Comparison of ENCODE assay signal across 33 cellular contexts in the genomic region with DNA sequence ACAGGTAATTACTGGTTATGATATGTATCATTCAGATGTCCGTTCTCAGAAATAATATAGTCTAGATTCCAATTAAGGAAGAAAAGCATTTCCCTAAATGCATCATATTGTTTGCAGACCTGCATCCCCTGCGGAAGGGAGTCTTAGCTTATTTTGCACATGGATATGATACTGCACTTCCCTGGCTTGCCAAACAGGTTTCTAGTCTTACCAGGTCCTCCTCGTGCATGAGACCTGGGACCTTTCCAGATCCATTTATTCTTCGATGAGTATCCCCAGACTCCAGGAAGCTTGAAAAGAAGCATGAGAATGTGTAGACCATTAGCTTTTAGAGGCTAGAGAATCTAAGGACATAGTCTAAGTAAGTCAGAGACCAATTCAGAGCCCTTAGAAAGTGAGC. TPM values are rescaled to one million over a fixed set of nuclear protein-coding genes. Genes with fewer than 3 reads are reported as not detected.
"Had no signal": no experiment of that assay in that cellular context is flagged by ENCODE, and none has a peak within 500 bp of the region (broad histone marks: within the 10 kb centered on the region; RNA-seq: fewer than 3 reads in every experiment).

No MANE protein-coding gene starts in this region.

- H3K27ac ChIP-seq: ascending aorta, coronary artery, heart left ventricle, pancreas, psoas muscle, sigmoid colon, upper lobe of left lung had no signal

- H3K27me3 Mint-ChIP-seq: activated CD4-positive, alpha-beta memory T cell treated with anti-CD3 and anti-CD28 coated beads, Interleukin-2, amount 10 ng/mL, durations not matched to agents 7 days and 5 days; activated CD4-positive, alpha-beta T cell treated with anti-CD3 and anti-CD28 coated beads, Interleukin-2, amount 10 ng/mL, durations not matched to agents 7 days and 5 days; activated naive CD4-positive, alpha-beta T cell treated with anti-CD3 and anti-CD28 coated beads, Interleukin-2, amount 10 ng/mL, durations not matched to agents 7 days and 5 days; activated naive CD8-positive, alpha-beta T cell treated with anti-CD3 and anti-CD28 coated beads, Interleukin-2, amount 10 ng/mL, durations not matched to agents 7 days and 5 days; activated T-cell treated with anti-CD3 and anti-CD28 coated beads, Interleukin-2, amount 50 U/mL, for 24 hours; effector memory CD8-positive, alpha-beta T cell; naive thymus-derived CD8-positive, alpha-beta T cell; stimulated activated naive CD8-positive, alpha-beta T cell treated with anti-CD3 and anti-CD28 coated beads, Interleukin-15, amount 100 ng/mL, for 72 hours had no signal

- H3K4me3 Mint-ChIP-seq: activated CD4-positive, alpha-beta memory T cell treated with anti-CD3 and anti-CD28 coated beads, Interleukin-2, amount 10 ng/mL, durations not matched to agents 7 days and 5 days; activated CD4-positive, alpha-beta T cell treated with anti-CD3 and anti-CD28 coated beads, Interleukin-2, amount 10 ng/mL, durations not matched to agents 7 days and 5 days; activated naive CD4-positive, alpha-beta T cell treated with anti-CD3 and anti-CD28 coated beads, Interleukin-2, amount 10 ng/mL, durations not matched to agents 7 days and 5 days; activated naive CD8-positive, alpha-beta T cell treated with anti-CD3 and anti-CD28 coated beads, Interleukin-2, amount 10 ng/mL, durations not matched to agents 7 days and 5 days; activated T-cell treated with anti-CD3 and anti-CD28 coated beads, Interleukin-2, amount 50 U/mL, for 24 hours; brain; effector memory CD8-positive, alpha-beta T cell; immature natural killer cell; naive thymus-derived CD8-positive, alpha-beta T cell; neural crest cell; stimulated activated effector memory CD8-positive, alpha-beta T cell treated with anti-CD3 and anti-CD28 coated beads, Interleukin-12 subunit alpha, Interleukin-12 subunit beta, amount 100 ng/mL, for 72 hours; stimulated activated naive CD8-positive, alpha-beta T cell treated with anti-CD3 and anti-CD28 coated beads, Interleukin-15, amount 100 ng/mL, for 72 hours; WTC11 had no signal

- H3K27ac Mint-ChIP-seq: activated CD4-positive, alpha-beta memory T cell treated with anti-CD3 and anti-CD28 coated beads, Interleukin-2, amount 10 ng/mL, durations not matched to agents 7 days and 5 days; activated CD4-positive, alpha-beta T cell treated with anti-CD3 and anti-CD28 coated beads, Interleukin-2, amount 10 ng/mL, durations not matched to agents 7 days and 5 days; activated naive CD4-positive, alpha-beta T cell treated with anti-CD3 and anti-CD28 coated beads, Interleukin-2, amount 10 ng/mL, durations not matched to agents 7 days and 5 days; activated naive CD8-positive, alpha-beta T cell treated with anti-CD3 and anti-CD28 coated beads, Interleukin-2, amount 10 ng/mL, durations not matched to agents 7 days and 5 days; activated T-cell treated with anti-CD3 and anti-CD28 coated beads, Interleukin-2, amount 50 U/mL, for 24 hours; effector memory CD8-positive, alpha-beta T cell; immature natural killer cell; stimulated activated effector memory CD8-positive, alpha-beta T cell treated with anti-CD3 and anti-CD28 coated beads, Interleukin-12 subunit alpha, Interleukin-12 subunit beta, amount 100 ng/mL, for 72 hours; WTC11 had no signal

- H3K4me3 ChIP-seq: ascending aorta, coronary artery, dorsolateral prefrontal cortex, heart left ventricle, pancreas, psoas muscle, sigmoid colon, upper lobe of left lung had no signal

- H3K27me3 ChIP-seq: ascending aorta, dorsolateral prefrontal cortex, heart left ventricle, pancreas, sigmoid colon, upper lobe of left lung had no signal

- H3K9me3 ChIP-seq: ascending aorta, heart left ventricle, pancreas, psoas muscle, sigmoid colon, upper lobe of left lung had no signal

- H3K4me1 Mint-ChIP-seq: activated CD4-positive, alpha-beta T cell treated with anti-CD3 and anti-CD28 coated beads, Interleukin-2, amount 10 ng/mL, durations not matched to agents 7 days and 5 days; activated naive CD4-positive, alpha-beta T cell treated with anti-CD3 and anti-CD28 coated beads, Interleukin-2, amount 10 ng/mL, durations not matched to agents 7 days and 5 days; immature natural killer cell; stimulated activated effector memory CD8-positive, alpha-beta T cell treated with anti-CD3 and anti-CD28 coated beads, Interleukin-12 subunit alpha, Interleukin-12 subunit beta, amount 100 ng/mL, for 72 hours; stimulated activated naive CD8-positive, alpha-beta T cell treated with anti-CD3 and anti-CD28 coated beads, Interleukin-15, amount 100 ng/mL, for 72 hours had no signal

- H3K9me3 Mint-ChIP-seq: activated CD4-positive, alpha-beta memory T cell treated with anti-CD3 and anti-CD28 coated beads, Interleukin-2, amount 10 ng/mL, durations not matched to agents 7 days and 5 days; activated CD4-positive, alpha-beta T cell treated with anti-CD3 and anti-CD28 coated beads, Interleukin-2, amount 10 ng/mL, durations not matched to agents 7 days and 5 days; activated naive CD4-positive, alpha-beta T cell treated with anti-CD3 and anti-CD28 coated beads, Interleukin-2, amount 10 ng/mL, durations not matched to agents 7 days and 5 days; activated naive CD8-positive, alpha-beta T cell treated with anti-CD3 and anti-CD28 coated beads, Interleukin-2, amount 10 ng/mL, durations not matched to agents 7 days and 5 days; activated T-cell treated with anti-CD3 and anti-CD28 coated beads, Interleukin-2, amount 50 U/mL, for 24 hours; brain; effector memory CD8-positive, alpha-beta T cell; immature natural killer cell; naive thymus-derived CD8-positive, alpha-beta T cell; neural crest cell; stimulated activated effector memory CD8-positive, alpha-beta T cell treated with anti-CD3 and anti-CD28 coated beads, Interleukin-12 subunit alpha, Interleukin-12 subunit beta, amount 100 ng/mL, for 72 hours; stimulated activated naive CD8-positive, alpha-beta T cell treated with anti-CD3 and anti-CD28 coated beads, Interleukin-15, amount 100 ng/mL, for 72 hours; WTC11 had no signal

- H3K36me3 Mint-ChIP-seq: stimulated activated effector memory CD8-positive, alpha-beta T cell treated with anti-CD3 and anti-CD28 coated beads, Interleukin-12 subunit alpha, Interleukin-12 subunit beta, amount 100 ng/mL, for 72 hours had no signal

- H3K4me1 ChIP-seq: psoas muscle, sigmoid colon, upper lobe of left lung had no signal

- DNase-seq: activated CD4-positive, alpha-beta memory T cell treated with anti-CD3 and anti-CD28 coated beads, Interleukin-2, amount 10 ng/mL, durations not matched to agents 7 days and 5 days; activated CD4-positive, alpha-beta T cell treated with anti-CD3 and anti-CD28 coated beads for 1 hour; activated CD4-positive, alpha-beta T cell treated with anti-CD3 and anti-CD28 coated beads, Interleukin-2, amount 10 ng/mL, durations not matched to agents 7 days and 5 days; activated CD8-positive, alpha-beta memory T cell treated with anti-CD3 and anti-CD28 coated beads, Interleukin-2, amount 50 U/mL, for 48 hours; activated gamma-delta T cell; activated naive CD4-positive, alpha-beta T cell treated with anti-CD3 and anti-CD28 coated beads, Interleukin-2, amount 10 ng/mL, durations not matched to agents 7 days and 5 days; activated naive CD8-positive, alpha-beta T cell treated with anti-CD3 and anti-CD28 coated beads, Interleukin-2, amount 10 ng/mL, durations not matched to agents 7 days and 5 days; activated T-cell treated with anti-CD3 and anti-CD28 coated beads, Interleukin-2, amount 50 U/mL, for 24 hours; dorsolateral prefrontal cortex; effector memory CD8-positive, alpha-beta T cell; foreskin fibroblast; heart left ventricle; hypothalamus; immature natural killer cell; kidney; left colon; midbrain; naive thymus-derived CD8-positive, alpha-beta T cell; nucleus accumbens; pancreas; psoas muscle; sigmoid colon; small intestine; stimulated activated CD4-positive, alpha-beta T cell treated with anti-CD3 and anti-CD28 coated beads, Interleukin-4, amount 100 ng/mL, for 24 hours; stimulated activated naive CD8-positive, alpha-beta T cell treated with anti-CD3 and anti-CD28 coated beads, Interleukin-15, amount 100 ng/mL, for 72 hours; substantia nigra; upper lobe of left lung had no signal

RNA-seq across cellular contexts. Expression of gene CYB5R2, which starts 30.6 kb away (rescaled TPM):
- total RNA-seq: naive thymus-derived CD8-positive, alpha-beta T cell had no signal
